ENCODE assay signal across 8 cellular contexts in the genomic region with DNA sequence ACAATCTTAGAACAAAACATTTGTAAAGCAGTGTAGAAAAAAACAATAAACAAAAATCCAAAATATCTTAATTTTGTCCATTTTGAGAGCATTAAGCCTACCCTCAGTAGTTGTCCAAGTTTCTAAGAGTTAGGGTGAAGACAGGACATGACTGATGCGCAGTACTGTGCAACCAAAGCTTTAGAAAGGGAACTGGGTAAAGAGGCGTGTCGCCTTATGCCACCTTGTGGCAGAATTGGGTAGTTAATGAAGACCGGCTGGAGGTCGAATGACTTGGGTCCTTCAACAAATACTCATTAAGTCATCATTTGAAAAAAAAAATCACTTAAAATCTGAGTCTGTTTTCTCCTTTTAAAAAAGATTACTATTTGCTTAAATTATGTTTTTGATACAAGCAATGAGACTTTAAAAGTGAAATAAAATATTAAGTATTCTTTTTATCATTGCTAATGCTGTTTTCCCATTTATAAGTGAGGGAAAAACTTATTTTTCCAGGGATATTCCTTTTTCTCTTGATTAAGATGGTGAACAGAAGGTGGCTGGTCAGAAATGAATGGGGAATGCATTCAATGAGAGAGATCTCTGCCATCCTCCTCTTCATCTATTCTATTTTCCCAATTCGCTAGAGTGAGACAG. TPM values are rescaled to one million over a fixed set of nuclear protein-coding genes. Genes with fewer than 3 reads are reported as not detected.
DNase-seq lines count a peak whose midpoint lies in the region; ATAC-seq and TF ChIP-seq lines count a peak whose summit lies in the region.

No MANE protein-coding gene starts in this region.

- no peak overlapping the region for H2BK20ac ChIP-seq in H9 (ENCODE audit: low read depth, low read length, poor library complexity, severe bottlenecking)

- no peak overlapping the region for H2BK15ac ChIP-seq in H9 (ENCODE audit: low read depth, low read length)

- H3K27ac ChIP-seq in H9 (ENCODE audit: insufficient read length, low read depth, low read length) (no peak overlapping the region), gastroesophageal sphincter (no peak overlapping the region), uterus (no peak overlapping the region)

- H3K36me3 Mint-ChIP-seq in H9 (ENCODE audit: insufficient read depth in 1 of 3, low read depth in 3 of 3) = no peaks in the 10 kb centered on the region; a peak in 1 of 7 replicates

- H4K8ac ChIP-seq in H9 (replicated peaks; ENCODE audit: insufficient read length, low read depth, low read length) = no peak overlapping the region

- H2AK5ac ChIP-seq in H9 (ENCODE audit: insufficient read length, low read length) = no peak overlapping the region

- ATAC-seq in gastroesophageal sphincter = no peak

- intact Hi-C loops in posterior cingulate gyrus (cut with DNase I) (loop anchor here (1.0 to 5.0 kb wide), 2 partner anchors 71 to 133 kb away; partner anchors contain the start of genes MRPL50 and ZNF189), uterus (cut with DNase I; ENCODE audit: low total_unique reads) (no loop called here)

- TF ChIP-seq EP300 in gastroesophageal sphincter (IDR thresholded peaks at IDR 0.05) = no peak

- no peaks in the 10 kb centered on the region for H3K27me3 ChIP-seq in H9 (ENCODE audit: insufficient read depth, low read length)
- no peaks in the 10 kb centered on the region for H3K27me3 ChIP-seq in MG63
- peaks cover 6% of the 10 kb centered on the region for H3K27me3 ChIP-seq in gastroesophageal sphincter
- no peaks in the 10 kb centered on the region for H3K27me3 ChIP-seq in uterus

- no peak overlapping the region for H3K23ac ChIP-seq in H9 (ENCODE audit: insufficient read length, low read depth, low read length)

- H3K14ac ChIP-seq in H9 (ENCODE audit: insufficient read depth, low read length) = no peak overlapping the region

- no CpG with 5 or more reads among the region's 6 CpGs for WGBS in H9 (ENCODE audit: extremely low coverage, insufficient read length, low lambda C conversion rate)
- 17 to 21% methylated on average over 6 of the region's 6 CpGs for WGBS in gastroesophageal sphincter (ENCODE audit: low coverage in 1 of 2), 2 donors

- H3K9ac ChIP-seq in H9 (ENCODE audit: extremely low read depth, insufficient read length, low read length) = no peak overlapping the region

- H3K4me1 ChIP-seq in H9 (ENCODE audit: insufficient read depth, low read length) (no peaks in the 10 kb centered on the region), gastroesophageal sphincter (peaks cover 0 to 18% (median 5%) of the 10 kb centered on the region in 3 donors), uterus (no peaks in the 10 kb centered on the region)

- no peaks in the 10 kb centered on the region for H3K9me3 Mint-ChIP-seq in H9

- no peak overlapping the region for H3K4me3 Mint-ChIP-seq in H9

- H3K4me3 ChIP-seq in MG63 = no peak overlapping the region
- no peak overlapping the region for H3K4me3 ChIP-seq in gastroesophageal sphincter
- H3K4me3 ChIP-seq in uterus = no peak overlapping the region

- H3K23me2 ChIP-seq in H9 (ENCODE audit: insufficient read length, low read depth, low read length, poor library complexity, severe bottlenecking) = peaks cover 8% of the 10 kb centered on the region

- H3K4me2 ChIP-seq in H9 (ENCODE audit: insufficient read depth, insufficient read length, low read length) = no peak overlapping the region

- H2AFZ ChIP-seq in H9 (ENCODE audit: low read length) = no peak overlapping the region

- no peak overlapping the region for H4K5ac ChIP-seq in H9 (ENCODE audit: insufficient read length, low read depth, low read length)

- H3K9me3 ChIP-seq in H9 (ENCODE audit: control insufficient read depth, low read depth, low read length) = no peaks in the 10 kb centered on the region
- no peaks in the 10 kb centered on the region for H3K9me3 ChIP-seq in MG63
- H3K9me3 ChIP-seq in gastroesophageal sphincter = no peaks in the 10 kb centered on the region
- H3K9me3 ChIP-seq in uterus = no peaks in the 10 kb centered on the region

- no peaks in the 10 kb centered on the region for H4K20me1 ChIP-seq in H9 (ENCODE audit: control insufficient read depth, insufficient read depth, insufficient read length)

- H3K4me1 Mint-ChIP-seq in H9 = peaks cover 6 to 10% of the 10 kb centered on the region in 2 experiments; a peak in 2 of 4 replicates

- no peak overlapping the region for H2BK120ac ChIP-seq in H9 (ENCODE audit: low read depth, low read length, poor library complexity, severe bottlenecking)

- peak; percentile 55 for DNase-seq in GM04504 (ENCODE audit: low read depth)
- peak; percentile 81 for DNase-seq in H9
- DNase-seq in MG63 = peak; percentile 64
- peak; percentile 57 for DNase-seq in SIG-M5 (lab: John Stamatoyannopoulos, UW)
- DNase-seq in activated effector memory CD4-positive, alpha-beta T cell treated with Interleukin-2 at 50 U/mL for 16 hours = peak; percentile 52
- DNase-seq in posterior cingulate gyrus = peak in 9 of 10 donors; percentile 43 to 96 (median 75)
- peak; percentile 57 to 62 for DNase-seq in uterus

- no peak overlapping the region for H4K91ac ChIP-seq in H9 (ENCODE audit: insufficient read length, low read depth, low read length)

- no peaks in the 10 kb centered on the region for H3K79me1 ChIP-seq in H9 (ENCODE audit: insufficient read depth, low read depth, low read length, poor library complexity, severe bottlenecking)

- no peak overlapping the region for H3K27ac Mint-ChIP-seq in H9

- H3K18ac ChIP-seq in H9 (ENCODE audit: insufficient read length, low read depth, low read length) = no peak overlapping the region

- TF ChIP-seq CTCF in H9 (conservative IDR thresholded peaks at IDR 0.05) (peak; percentile 89), gastroesophageal sphincter (IDR thresholded peaks at IDR 0.05) (peak; percentile 69 to 85 (median 74)), uterus (IDR thresholded peaks at IDR 0.05) (peak; percentile 81 to 83 (median 82))

- no peak overlapping the region for H3K56ac ChIP-seq in H9 (ENCODE audit: insufficient read length, low read depth, low read length)

- H3K27me3 Mint-ChIP-seq in H9 (ENCODE audit: low read depth) = no peaks in the 10 kb centered on the region

- H3K36me3 ChIP-seq in MG63 (peaks cover under 1% of the 10 kb centered on the region), gastroesophageal sphincter (peaks cover 0 to under 1% of the 10 kb centered on the region in 2 donors), uterus (no peaks in the 10 kb centered on the region)

- H3T11ph ChIP-seq in H9 (ENCODE audit: low read length) = no peak overlapping the region

- H3K79me2 ChIP-seq in H9 (ENCODE audit: insufficient read depth, low read length) = peaks cover 2% of the 10 kb centered on the region; the same call in 1 of the 2 replicates

- no peak overlapping the region for H3K4ac ChIP-seq in H9 (ENCODE audit: low read depth, low read length)

- no peak for TF ChIP-seq POLR2A in gastroesophageal sphincter (IDR thresholded peaks at IDR 0.05)
- TF ChIP-seq POLR2A in uterus (IDR thresholded peaks at IDR 0.05) = no peak

- H2BK12ac ChIP-seq in H9 (ENCODE audit: insufficient read length, low read depth, low read length) = no peak overlapping the region

- H2BK5ac ChIP-seq in H9 (ENCODE audit: insufficient read length, low read length) = no peak overlapping the region

RNA-seq across cellular contexts. Expression of gene RNF20, which starts 3.5 kb away (rescaled TPM):
- total RNA-seq in H9 (2021) = 45.4 and 48.5 TPM in 2 replicates
- total RNA-seq in MG63 (2014; rRNA removed; shearing (Covaris generic); ENCODE audit: low replicate concordance) = 20.4 and 33.2 TPM in 2 replicates
- total RNA-seq in gastroesophageal sphincter = 10 to 100 TPM; 23.6 to 40.7 (median 32.7) TPM
- 10 to 100 TPM; 27.1 to 48.3 (median 35.6) TPM for total RNA-seq in uterus
